ENCODE assay signal across 23 cellular contexts in the genomic region with DNA sequence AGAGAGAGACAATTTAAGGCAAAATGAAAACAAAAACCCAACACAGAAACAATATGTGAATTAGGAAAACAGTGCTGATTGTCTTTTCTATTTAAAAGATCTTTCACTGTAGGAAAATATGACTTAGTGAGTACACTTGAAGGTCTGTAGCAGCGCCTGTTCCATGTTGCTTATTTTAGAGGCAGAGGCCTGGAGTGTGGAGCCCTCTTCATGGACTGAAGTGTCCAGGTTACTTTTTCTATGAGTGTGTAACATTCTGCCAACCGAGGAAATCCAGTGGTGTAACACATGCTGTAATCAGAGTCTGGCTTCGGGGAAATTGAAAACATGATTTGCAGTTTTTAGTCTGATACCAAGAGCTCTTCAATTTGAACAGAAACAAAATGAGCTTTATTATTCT.
DNase-seq lines count a peak whose midpoint lies in the region; ATAC-seq, FAIRE-seq and TF ChIP-seq lines count a peak whose summit lies in the region.
"Had no signal": no experiment of that assay in that cellular context is flagged by ENCODE, and none has a peak within 500 bp of the region (broad histone marks: within the 10 kb centered on the region; RNA-seq: fewer than 3 reads in every experiment).

No MANE protein-coding gene starts in this region.

- FAIRE-seq in H1 (lab: Jason Lieb, UNC): no peak
- FAIRE-seq: A204.1, GM12891, GM18507, H54 had no signal

- no peak overlapping the region for H2BK20ac ChIP-seq in H1 (ENCODE audit: low read length)

- H4K91ac ChIP-seq in H1 (replicated peaks; ENCODE audit: insufficient read length, low read length): no peak overlapping the region

- ATAC-seq in GM21825 (IDR thresholded peaks at IDR 0.05; ENCODE audit: unreplicated experiment): no peak
- ATAC-seq: CD8-positive, alpha-beta T cell had no signal

- no peaks in the 10 kb centered on the region for H3K79me2 ChIP-seq in H1 (ENCODE audit: control insufficient read depth in 1 of 2, insufficient read depth in 2 of 2, low read length in 2 of 2)

- H3K27me3 ChIP-seq in cardiac muscle cell (no peaks in the 10 kb centered on the region), left ventricle myocardium inferior (ENCODE audit: low read depth) (no peaks in the 10 kb centered on the region), H1 (replicated peaks in 1 of 4; ENCODE audit: control insufficient read depth in 3 of 4, extremely low read depth in 1 of 4, insufficient read depth in 3 of 4, low read length in 3 of 4) (no peaks in the 10 kb centered on the region), thyroid gland (no peaks in the 10 kb centered on the region)
- H3K27me3 ChIP-seq: BLaER1 had no signal

- no peak overlapping the region for H4K8ac ChIP-seq in H1 (ENCODE audit: extremely low read depth, insufficient read depth, low read length)

- no peak for TF ChIP-seq RAD21 in H1 (IDR thresholded peaks at IDR 0.05 in 1 of 2, conservative IDR thresholded peaks at IDR 0.05 in 1 of 2; ENCODE audit: low read depth in 2 of 2, low read length in 2 of 2)

- POLR2A ChIA-PET in H1 (lab: Charles Lee; ENCODE audit: partially characterized antibody): no interaction called here

- TF ChIP-seq CTCF in cardiac muscle cell (IDR thresholded peaks at IDR 0.05; ENCODE audit: low read depth, low read length): no peak
- no peak for TF ChIP-seq CTCF in left ventricle myocardium inferior (IDR thresholded peaks at IDR 0.05; ENCODE audit: borderline replicate concordance)
- no peak for TF ChIP-seq CTCF in H1 (IDR thresholded peaks at IDR 0.05; ENCODE audit: control extremely low read depth in 1 of 3, insufficient read depth in 1 of 3, low read depth in 1 of 3, low read length in 3 of 3)
- TF ChIP-seq CTCF in thyroid gland (IDR thresholded peaks at IDR 0.05): no peak

- H3K23me2 ChIP-seq in H1 (ENCODE audit: low read depth, low read length): no peaks in the 10 kb centered on the region

- H4K20me1 ChIP-seq in H1 (replicated peaks in 1 of 2; ENCODE audit: control insufficient read depth in 1 of 2, insufficient read depth in 2 of 2, low read length in 2 of 2): no peaks in the 10 kb centered on the region
- H4K20me1 ChIP-seq: BLaER1 had no signal

- 0 out of 2 replicates have a peak overlapping the region, but pooled peaks have one; percentile 8 for H2AFZ ChIP-seq in H1 (ENCODE audit: low read length)
- H2AFZ ChIP-seq: GM23248 had no signal

- TF ChIP-seq EP300 in H1 (IDR thresholded peaks at IDR 0.05; ENCODE audit: borderline replicate concordance in 1 of 2, low read depth in 2 of 2, low read length in 2 of 2): no peak

- H3K27ac ChIP-seq in cardiac muscle cell (peak overlapping the region; percentile 34), left ventricle myocardium inferior (replicated peaks) (no peak overlapping the region), H1 (ENCODE audit: low read depth, low read length) (no peak overlapping the region), thyroid gland (peak overlapping the region; percentile 37 to 63 (median 62))
- H3K27ac ChIP-seq: 22Rv1, BLaER1, C4-2B, GM23248 had no signal

- H3K9me3 ChIP-seq in cardiac muscle cell (ENCODE audit: low read depth) (no peaks in the 10 kb centered on the region), left ventricle myocardium inferior (replicated peaks) (peaks cover 2% of the 10 kb centered on the region), H1 (ENCODE audit: insufficient read depth in 2 of 2, low read depth in 1 of 2, low read length in 1 of 2) (no peaks in the 10 kb centered on the region), thyroid gland (no peaks in the 10 kb centered on the region)
- H3K9me3 ChIP-seq: Caco-2, HAP-1 had no signal

- no peaks in the 10 kb centered on the region for H3K79me1 ChIP-seq in H1 (ENCODE audit: low read depth, low read length)

- no peak overlapping the region for H2BK120ac ChIP-seq in H1 (replicated peaks; ENCODE audit: low read depth, low read length)

- H3K4ac ChIP-seq in H1 (replicated peaks; ENCODE audit: insufficient read length, low read depth, low read length): no peak overlapping the region

- H3K36me3 ChIP-seq in cardiac muscle cell (no peaks in the 10 kb centered on the region), left ventricle myocardium inferior (no peaks in the 10 kb centered on the region), H1 (ENCODE audit: control insufficient read depth in 2 of 4, insufficient read depth in 4 of 4, low read length in 3 of 4) (no peaks in the 10 kb centered on the region), thyroid gland (no peaks in the 10 kb centered on the region)
- H3K36me3 ChIP-seq: BLaER1, HAP-1 had no signal

- H3K56ac ChIP-seq in H1 (replicated peaks; ENCODE audit: insufficient read length, low read depth, low read length): no peak overlapping the region

- 69% methylated on average over 3 of the region's 3 CpGs; no CpG with 5 or more reads in 1 of the 2 experiments for WGBS in H1 (ENCODE audit: extremely low coverage in 1 of 2, insufficient coverage in 1 of 2, insufficient read length in 1 of 2, insufficient replicate concordance in 2 of 2, low coverage in 1 of 2, low lambda C conversion rate in 2 of 2, missing lambda C conversion rate in 1 of 2), 2 experiments
- WGBS in thyroid gland, 2 donors: 21 to 36% methylated on average over 3 of the region's 3 CpGs

- intact Hi-C loops in left ventricle myocardium inferior (cut with micrococcal nuclease) (no loop called here), thyroid gland (cut with DNase I) (no loop called here)

- no peak overlapping the region for H2BK12ac ChIP-seq in H1 (ENCODE audit: low read depth, low read length)

- H3K18ac ChIP-seq in H1 (ENCODE audit: extremely low read depth, low read length): no peak overlapping the region

- H3K4me3 ChIP-seq in cardiac muscle cell: no peak overlapping the region
- no peak overlapping the region for H3K4me3 ChIP-seq in left ventricle myocardium inferior
- no peak overlapping the region for H3K4me3 ChIP-seq in H1 (ENCODE audit: extremely low read depth in 1 of 4, insufficient read depth in 2 of 4, low read depth in 3 of 4, low read length in 4 of 4)
- no peak overlapping the region for H3K4me3 ChIP-seq in thyroid gland (replicated peaks in 1 of 3)
- H3K4me3 ChIP-seq: BLaER1, GM23248, HAP-1 had no signal

- no peak overlapping the region for H4K5ac ChIP-seq in H1 (ENCODE audit: insufficient read length, low read depth, low read length)

- no peak overlapping the region for H2AK5ac ChIP-seq in H1 (ENCODE audit: low read depth, low read length)

- peaks cover 20% of the 10 kb centered on the region for H3K4me1 ChIP-seq in cardiac muscle cell (ENCODE audit: low read depth)
- no peaks in the 10 kb centered on the region for H3K4me1 ChIP-seq in left ventricle myocardium inferior
- peaks cover 0 to 2% (median 0%) of the 10 kb centered on the region in 4 experiments; a peak in 1 of 7 replicates for H3K4me1 ChIP-seq in H1 (replicated peaks in 1 of 4; ENCODE audit: control insufficient read depth in 3 of 4, insufficient read depth in 4 of 4, low read length in 3 of 4)
- H3K4me1 ChIP-seq in thyroid gland: peaks cover 7 to 8% of the 10 kb centered on the region in 2 donors
- H3K4me1 ChIP-seq: BLaER1, Caco-2, HAP-1 had no signal

- CTCF ChIA-PET in H1 (lab: Charles Lee; ENCODE audit: partially characterized antibody): no interaction called here

- no peak overlapping the region for H3K4me2 ChIP-seq in H1 (ENCODE audit: insufficient read depth in 1 of 2, low read depth in 2 of 2, low read length in 2 of 2)
- H3K4me2 ChIP-seq: BLaER1 had no signal

- TF ChIP-seq POLR2A in H1 (IDR thresholded peaks at IDR 0.05; ENCODE audit: control extremely low read depth in 1 of 2, low read depth in 2 of 2, low read length in 2 of 2): no peak
- TF ChIP-seq POLR2A in thyroid gland (IDR thresholded peaks at IDR 0.05): no peak

- H2BK15ac ChIP-seq in H1 (ENCODE audit: low read length): no peak overlapping the region

- DNase-seq in DMS79 treated with DMSO at 0.1 percent for 48 hours (lab: John Stamatoyannopoulos, UW): peak; percentile 22
- no peak for DNase-seq in DMS79 (lab: John Stamatoyannopoulos, UW)
- DNase-seq in cardiac muscle cell (ENCODE audit: low read depth in 1 of 2, low spot score in 1 of 2): peak in 1 of 2 donors; percentile 17
- no peak for DNase-seq in left ventricle myocardium inferior
- no peak for DNase-seq in H1 (ENCODE audit: low read depth in 1 of 2, low spot score in 2 of 2)
- peak; percentile 71 to 76 for DNase-seq in thyroid gland
- DNase-seq in GM19240 (ENCODE audit: insufficient read length, low spot score): no peak
- DNase-seq: Caco-2; CD4-positive, CD25-positive, alpha-beta regulatory T cell; CD8-positive, alpha-beta T cell; DMS153; GF-D8; GM23248; HFFc6 had no signal

- H3K23ac ChIP-seq in H1 (ENCODE audit: insufficient read length): no peak overlapping the region

- no peak overlapping the region for H3K14ac ChIP-seq in H1 (ENCODE audit: insufficient read length)

- no peak overlapping the region for H3K9ac ChIP-seq in H1 (replicated peaks in 1 of 4; ENCODE audit: extremely low read depth in 1 of 4, low read depth in 3 of 4, low read length in 3 of 4)
- H3K9ac ChIP-seq: BLaER1, GM23248 had no signal

- no peak overlapping the region for H2BK5ac ChIP-seq in H1 (ENCODE audit: low read depth, low read length)

TF ChIP-seq in H1, 55 proteins besides CTCF, POLR2A, EP300 and RAD21 (continues in another document):
- TF ChIP-seq CREB1 (IDR thresholded peaks at IDR 0.05): no peak
- no peak for TF ChIP-seq BACH1 (IDR thresholded peaks at IDR 0.05; ENCODE audit: low read length)
- TF ChIP-seq FOSL1 (IDR thresholded peaks at IDR 0.05; ENCODE audit: insufficient read depth, low read depth, low read length): no peak
- no peak for TF ChIP-seq GTF2F1 (IDR thresholded peaks at IDR 0.05; ENCODE audit: borderline replicate concordance, low read depth, low read length)
- TF ChIP-seq, protein P1, sequence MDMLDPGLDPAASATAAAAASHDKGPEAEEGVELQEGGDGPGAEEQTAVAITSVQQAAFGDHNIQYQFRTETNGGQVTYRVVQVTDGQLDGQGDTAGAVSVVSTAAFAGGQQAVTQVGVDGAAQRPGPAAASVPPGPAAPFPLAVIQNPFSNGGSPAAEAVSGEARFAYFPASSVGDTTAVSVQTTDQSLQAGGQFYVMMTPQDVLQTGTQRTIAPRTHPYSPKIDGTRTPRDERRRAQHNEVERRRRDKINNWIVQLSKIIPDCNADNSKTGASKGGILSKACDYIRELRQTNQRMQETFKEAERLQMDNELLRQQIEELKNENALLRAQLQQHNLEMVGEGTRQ (IDR thresholded peaks at IDR 0.05; ENCODE audit: low read length): no peak
- no peak for TF ChIP-seq NANOG (IDR thresholded peaks at IDR 0.05; ENCODE audit: insufficient read depth, low read depth, low read length, poor library complexity, severe bottlenecking)
- TF ChIP-seq SIX5 (IDR thresholded peaks at IDR 0.05; ENCODE audit: low read depth, low read length): no peak
- TF ChIP-seq YY1 (IDR thresholded peaks at IDR 0.05; ENCODE audit: low read depth, low read length): no peak
- TF ChIP-seq POU5F1 (IDR thresholded peaks at IDR 0.05; ENCODE audit: low read depth, low read length): no peak
- TF ChIP-seq CHD1 (IDR thresholded peaks at IDR 0.05; ENCODE audit: low read depth, low read length): no peak
- TF ChIP-seq POLR2AphosphoS5 (IDR thresholded peaks at IDR 0.05; ENCODE audit: low read depth, low read length): no peak
- no peak for TF ChIP-seq MAFK (IDR thresholded peaks at IDR 0.05; ENCODE audit: low read depth, low read length)
- no peak for TF ChIP-seq SIN3A (conservative IDR thresholded peaks at IDR 0.05 in 1 of 2, IDR thresholded peaks at IDR 0.05 in 1 of 2; ENCODE audit: low read depth in 1 of 2, low read length in 2 of 2)

Comparison
In these comparisons a context has a peak if more than half of its experiments do, and no peak if none do; other contexts are left out.
1. DNase-seq: peak in DMS79 treated with DMSO at 0.1 percent for 48 hours (single experiment) and thyroid gland (2 of 2); none in DMS79 (single experiment), left ventricle myocardium inferior (single experiment), H1 (0 of 2) and GM19240 (single experiment).
2. H3K27ac ChIP-seq: peak in cardiac muscle cell (single experiment) and thyroid gland (3 of 3); none in left ventricle myocardium inferior (single experiment) and H1 (single experiment).